8 cellular contexts compared by ENCODE assay signal in genomic region chr10:17199351-17199804, GRCh38. TPM values are rescaled to one million over a fixed set of nuclear protein-coding genes. Genes with fewer than 3 reads are reported as not detected.
DNase-seq lines count a peak whose midpoint lies in the region; ATAC-seq and TF ChIP-seq lines count a peak whose summit lies in the region.

No MANE protein-coding gene starts in this region.

- POLR2A ChIA-PET in CD8-positive, alpha-beta T cell (lab: Charles Lee): interaction anchor here (5.8 kb wide), 1 partner anchor 30 kb away, joined by 111 read pairs; the partner anchor contains the start of gene VIM

- peaks cover 31% of the 10 kb centered on the region for H3K4me1 Mint-ChIP-seq in CD8-positive, alpha-beta T cell (ENCODE audit: low read depth)
- H3K4me1 Mint-ChIP-seq in dendritic cell treated with granulocyte-macrophage colony-stimulating factor and Interleukin-4, amounts not matched to agents 40 ng/mL and 50 ng/mL, for 4 days (ENCODE audit: low read depth): peaks cover 48% of the 10 kb centered on the region

- H3K4me3 ChIP-seq in CD8-positive, alpha-beta T cell (ENCODE audit: low read depth, low read length): no peak overlapping the region
- H3K4me3 ChIP-seq in MM.1S (ENCODE audit: low read length) (0 out of 2 replicates have a peak overlapping the region, but pooled peaks have one; percentile 94), neural cell (ENCODE audit: low read length) (peak overlapping the region; percentile 81)

- H3K9me3 Mint-ChIP-seq in CD8-positive, alpha-beta T cell: no peaks in the 10 kb centered on the region
- no peaks in the 10 kb centered on the region for H3K9me3 Mint-ChIP-seq in dendritic cell treated with granulocyte-macrophage colony-stimulating factor and Interleukin-4, amounts not matched to agents 40 ng/mL and 50 ng/mL, for 4 days

- CTCF ChIA-PET in CD8-positive, alpha-beta T cell (lab: Charles Lee): interaction anchor here (3.0 to 4.4 kb wide), 2 partner anchors 27 to 31 kb away, joined by 20 to 22 read pairs; partner anchors contain the start of gene VIM

- no peak for TF ChIP-seq RAD21 in neural cell (conservative IDR thresholded peaks at IDR 0.05)

- intact Hi-C loops in CD8-positive, alpha-beta T cell (cut with DNase I, micrococcal nuclease): no loop called here
- intact Hi-C loops in dendritic cell treated with granulocyte-macrophage colony-stimulating factor and Interleukin-4, amounts not matched to agents 40 ng/mL and 50 ng/mL, for 4 days (cut with micrococcal nuclease): no loop called here

- H3K27ac Mint-ChIP-seq in CD8-positive, alpha-beta T cell: peak overlapping the region; percentile 64
- peak overlapping the region; percentile 99 for H3K27ac Mint-ChIP-seq in dendritic cell treated with granulocyte-macrophage colony-stimulating factor and Interleukin-4, amounts not matched to agents 40 ng/mL and 50 ng/mL, for 4 days

- DNase-seq in CD8-positive, alpha-beta T cell: no peak
- DNase-seq in MM.1S: no peak
- no peak for DNase-seq in T-helper 9 cell
- DNase-seq in activated effector memory CD4-positive, alpha-beta T cell treated with anti-CD3 and anti-CD28 coated beads, Interleukin-2, amount 50 U/mL, for 16 hours: no peak

- H2AFZ ChIP-seq in MM.1S (ENCODE audit: low read length) (no peak overlapping the region), neural cell (ENCODE audit: low read depth, low read length) (peak overlapping the region; percentile 10)

- peaks cover 7% of the 10 kb centered on the region; the same call in 1 of the 2 replicates for H3K79me2 ChIP-seq in MM.1S (ENCODE audit: low read length)
- peaks cover 37% of the 10 kb centered on the region for H3K79me2 ChIP-seq in neural cell (replicated peaks; ENCODE audit: insufficient read depth, low read length)

- H3K4me2 ChIP-seq in MM.1S (ENCODE audit: low read depth, low read length) (peak overlapping the region; percentile 79; the same call in 1 of the 2 replicates), neural cell (ENCODE audit: low read length) (peak overlapping the region; percentile 70)

- peaks cover 8% of the 10 kb centered on the region for H3K36me3 Mint-ChIP-seq in CD8-positive, alpha-beta T cell
- peaks cover 11% of the 10 kb centered on the region for H3K36me3 Mint-ChIP-seq in dendritic cell treated with granulocyte-macrophage colony-stimulating factor and Interleukin-4, amounts not matched to agents 40 ng/mL and 50 ng/mL, for 4 days (ENCODE audit: low read depth)

- TF ChIP-seq EP300 in neural cell (conservative IDR thresholded peaks at IDR 0.05; ENCODE audit: poor library complexity, severe bottlenecking): no peak

- H3F3A ChIP-seq in MM.1S (ENCODE audit: insufficient read depth, low read length) (peaks cover 6% of the 10 kb centered on the region; the same call in 1 of the 2 replicates), neural cell (ENCODE audit: insufficient read depth, low read length, poor library complexity, severe bottlenecking) (peaks cover 4% of the 10 kb centered on the region)

- H3K4me3 Mint-ChIP-seq in CD8-positive, alpha-beta T cell: no peak overlapping the region
- H3K4me3 Mint-ChIP-seq in dendritic cell treated with granulocyte-macrophage colony-stimulating factor and Interleukin-4, amounts not matched to agents 40 ng/mL and 50 ng/mL, for 4 days: no peak overlapping the region

- ATAC-seq in CD8-positive, alpha-beta T cell: no peak
- ATAC-seq in GM21360 (IDR thresholded peaks at IDR 0.05; ENCODE audit: unreplicated experiment) (no peak), GM18519 (IDR thresholded peaks at IDR 0.05; ENCODE audit: low FRiP score, unreplicated experiment) (no peak)

- H3K9ac ChIP-seq in MM.1S (ENCODE audit: low read length) (peak overlapping the region; percentile 99), neural cell (ENCODE audit: low read length) (peak overlapping the region; percentile 45)

- H3K27me3 Mint-ChIP-seq in CD8-positive, alpha-beta T cell (ENCODE audit: low read depth): no peaks in the 10 kb centered on the region
- no peaks in the 10 kb centered on the region for H3K27me3 Mint-ChIP-seq in dendritic cell treated with granulocyte-macrophage colony-stimulating factor and Interleukin-4, amounts not matched to agents 40 ng/mL and 50 ng/mL, for 4 days

- no peaks in the 10 kb centered on the region for H3K9me2 ChIP-seq in MM.1S (replicated peaks; ENCODE audit: insufficient read depth, low read length)
- no peaks in the 10 kb centered on the region for H3K9me2 ChIP-seq in neural cell (ENCODE audit: insufficient read depth, low read length)

- H3K4me1 ChIP-seq in CD8-positive, alpha-beta T cell (ENCODE audit: insufficient read depth, low read length): peaks cover 12% of the 10 kb centered on the region
- peaks cover 10% of the 10 kb centered on the region; the same call in 1 of the 2 replicates for H3K4me1 ChIP-seq in MM.1S (ENCODE audit: low read length)

- H3K27ac ChIP-seq in CD8-positive, alpha-beta T cell (ENCODE audit: low read depth, low read length): no peak overlapping the region
- H3K27ac ChIP-seq in MM.1S (ENCODE audit: low read length) (peak overlapping the region; percentile 92; the same call in 1 of the 2 replicates), neural cell (ENCODE audit: low read length) (peak overlapping the region; percentile 32)

- H3K36me3 ChIP-seq in CD8-positive, alpha-beta T cell (ENCODE audit: insufficient read depth, low read length): no peaks in the 10 kb centered on the region
- H3K36me3 ChIP-seq in MM.1S (replicated peaks; ENCODE audit: insufficient read depth, low read length): no peaks in the 10 kb centered on the region
- no peaks in the 10 kb centered on the region for H3K36me3 ChIP-seq in neural cell (ENCODE audit: insufficient read depth, low read length)

- H4K20me1 ChIP-seq in MM.1S (ENCODE audit: insufficient read depth, low read length): no peaks in the 10 kb centered on the region
- H4K20me1 ChIP-seq in neural cell (ENCODE audit: insufficient read depth): no peaks in the 10 kb centered on the region

- no peaks in the 10 kb centered on the region for H3K9me3 ChIP-seq in CD8-positive, alpha-beta T cell (ENCODE audit: low read length)
- no peaks in the 10 kb centered on the region for H3K9me3 ChIP-seq in MM.1S (replicated peaks; ENCODE audit: insufficient read depth, low read length)
- H3K9me3 ChIP-seq in neural cell (ENCODE audit: low read length): no peaks in the 10 kb centered on the region

- no peaks in the 10 kb centered on the region for H3K27me3 ChIP-seq in CD8-positive, alpha-beta T cell (ENCODE audit: insufficient read depth, low read length)
- H3K27me3 ChIP-seq in MM.1S (replicated peaks; ENCODE audit: insufficient read depth, low read length): no peaks in the 10 kb centered on the region
- no peaks in the 10 kb centered on the region for H3K27me3 ChIP-seq in neural cell (ENCODE audit: insufficient read depth, low read depth, low read length)

- TF ChIP-seq CTCF in CD8-positive, alpha-beta T cell (IDR thresholded peaks at IDR 0.05): no peak
- no peak for TF ChIP-seq CTCF in MM.1S (IDR thresholded peaks at IDR 0.05; ENCODE audit: low read length)
- no peak for TF ChIP-seq CTCF in neural cell (IDR thresholded peaks at IDR 0.05; ENCODE audit: poor library complexity, severe bottlenecking)

TF ChIP-seq in neural cell, 6 proteins besides CTCF, POLR2A, EP300 and RAD21:
- no peak for TF ChIP-seq SMC3 (conservative IDR thresholded peaks at IDR 0.05; ENCODE audit: poor library complexity)
- no peak for TF ChIP-seq MXI1 (conservative IDR thresholded peaks at IDR 0.05; ENCODE audit: poor library complexity, severe bottlenecking)

RNA-seq across cellular contexts. Expression of gene TRDMT1, which starts 2.1 kb away (rescaled TPM):
- 10 to 100 TPM; 10.4 to 11.7 TPM for total RNA-seq in CD8-positive, alpha-beta T cell
- 21.7 and 25.4 TPM in 2 replicates for polyA plus RNA-seq in neural cell
- 61.8 and 77.3 TPM in 2 replicates for polyA minus RNA-seq in neural cell

RNA-seq across cellular contexts. Expression of gene VIM, which starts 28.7 kb away (rescaled TPM):
- 100 to 1,000 TPM; 776 to 783 TPM for total RNA-seq in CD8-positive, alpha-beta T cell
- 152 and 170 TPM in 2 replicates for polyA plus RNA-seq in neural cell
- 155 and 162 TPM in 2 replicates for polyA minus RNA-seq in neural cell
